In genomic region chr3:136142592-136142991, GRCh38 we compare ENCODE assay signal across 9 cellular contexts. TPM values are rescaled to one million over a fixed set of nuclear protein-coding genes. Genes with fewer than 3 reads are reported as not detected.
A peak's percentile ranks its signal among the peaks of the same experiment; 100 is the strongest.
DNase-seq lines count a peak whose midpoint lies in the region; ATAC-seq, FAIRE-seq and TF ChIP-seq lines count a peak whose summit lies in the region.
"Had no signal": no experiment of that assay in that cellular context is flagged by ENCODE, and none has a peak within 500 bp of the region (broad histone marks: within the 10 kb centered on the region; RNA-seq: fewer than 3 reads in every experiment).

No MANE protein-coding gene starts in this region.

- no peak overlapping the region for H3K4ac ChIP-seq in H1 (replicated peaks; ENCODE audit: insufficient read length, low read depth, low read length)

- no peak overlapping the region for H3K14ac ChIP-seq in H1 (ENCODE audit: insufficient read length)

- H4K8ac ChIP-seq in H1 (ENCODE audit: extremely low read depth, insufficient read depth, low read length) = no peak overlapping the region

- CTCF ChIA-PET in H1 (lab: Charles Lee; ENCODE audit: partially characterized antibody) = interaction anchor here (1.0 to 1.2 kb wide), 2 partner anchors 9 to 67 kb away, joined by 3 to 4 read pairs; no protein-coding TSS in a partner anchor

- WGBS in H1 (ENCODE audit: extremely low coverage in 1 of 2, insufficient coverage in 1 of 2, insufficient read length in 1 of 2, insufficient replicate concordance in 2 of 2, low coverage in 1 of 2, low lambda C conversion rate in 2 of 2, missing lambda C conversion rate in 1 of 2), 2 experiments = 39% methylated on average over 3 of the region's 3 CpGs; no CpG with 5 or more reads in 1 of the 2 experiments

- TF ChIP-seq RAD21 in H1 (IDR thresholded peaks at IDR 0.05 in 1 of 2, conservative IDR thresholded peaks at IDR 0.05 in 1 of 2; ENCODE audit: low read depth in 2 of 2, low read length in 2 of 2) = no peak

- intact Hi-C loops in dorsolateral prefrontal cortex (cut with DNase I) = no loop called here

- no peak for ATAC-seq in GM21528 (IDR thresholded peaks at IDR 0.05; ENCODE audit: low FRiP score, unreplicated experiment)

- H3K36me3 Mint-ChIP-seq in neural progenitor cell = peaks cover 20% of the 10 kb centered on the region

- no peak overlapping the region for H3K4me3 Mint-ChIP-seq in neural progenitor cell

- no peaks in the 10 kb centered on the region for H3F3A ChIP-seq in neural progenitor cell (ENCODE audit: low read depth)

- no peak overlapping the region for H3K56ac ChIP-seq in H1 (replicated peaks; ENCODE audit: insufficient read length, low read depth, low read length)

- DNase-seq in ELR (ENCODE audit: low read depth) (peak; percentile 94), NCI-H446 treated with DMSO at 0.1 percent for 48 hours (lab: John Stamatoyannopoulos, UW) (peak; percentile 70), H1 (ENCODE audit: low read depth in 1 of 2, low spot score in 2 of 2) (no peak), neural progenitor cell (ENCODE audit: low spot score) (no peak), epidermal melanocyte (ENCODE audit: insufficient read length, low spot score) (no peak), dorsolateral prefrontal cortex (no peak)
- DNase-seq in activated CD4-positive, alpha-beta T cell treated with anti-CD3 and anti-CD28 coated beads, Interleukin-2, amount 50 U/mL, for 1 hour = no peak
- DNase-seq: kidney had no signal

- no peak overlapping the region for H2BK15ac ChIP-seq in H1 (ENCODE audit: low read length)

- H2BK20ac ChIP-seq in H1 (ENCODE audit: low read length) = no peak overlapping the region

- no peak overlapping the region for H2AFZ ChIP-seq in H1 (ENCODE audit: low read length)
- H2AFZ ChIP-seq in neural progenitor cell (replicated peaks) = no peak overlapping the region

- no peaks in the 10 kb centered on the region; a peak in 1 of 7 replicates for H3K27me3 ChIP-seq in H1 (replicated peaks in 1 of 4; ENCODE audit: control insufficient read depth in 3 of 4, extremely low read depth in 1 of 4, insufficient read depth in 3 of 4, low read length in 3 of 4)
- no peaks in the 10 kb centered on the region for H3K27me3 ChIP-seq in neural progenitor cell
- no peaks in the 10 kb centered on the region for H3K27me3 ChIP-seq in dorsolateral prefrontal cortex

- no peak overlapping the region for H4K5ac ChIP-seq in H1 (ENCODE audit: insufficient read length, low read depth, low read length)

- H3K9me3 ChIP-seq in H1 (ENCODE audit: insufficient read depth in 2 of 2, low read depth in 1 of 2, low read length in 1 of 2) (no peaks in the 10 kb centered on the region), neural progenitor cell (ENCODE audit: low read depth) (no peaks in the 10 kb centered on the region)

- H3K9me3 Mint-ChIP-seq in neural progenitor cell = no peaks in the 10 kb centered on the region

- POLR2A ChIA-PET in H1 (lab: Charles Lee; ENCODE audit: partially characterized antibody) = interaction anchor here (0.5 to 1.3 kb wide), 2 partner anchors 52 to 54 kb away, joined by 3 read pairs; partner anchors contain the start of gene MSL2

- H2BK5ac ChIP-seq in H1 (ENCODE audit: low read depth, low read length) = no peak overlapping the region

- H3K4me2 ChIP-seq in H1 (ENCODE audit: insufficient read depth in 1 of 2, low read depth in 2 of 2, low read length in 2 of 2) (no peak overlapping the region), neural progenitor cell (no peak overlapping the region)

- H4K20me1 ChIP-seq in H1 (replicated peaks in 1 of 2; ENCODE audit: control insufficient read depth in 1 of 2, insufficient read depth in 2 of 2, low read length in 2 of 2) = peaks cover 0 to 7% of the 10 kb centered on the region in 2 experiments
- peaks cover 4% of the 10 kb centered on the region for H4K20me1 ChIP-seq in neural progenitor cell (ENCODE audit: low read depth)

- H3K23ac ChIP-seq in H1 (ENCODE audit: insufficient read length) = no peak overlapping the region

- no peak for TF ChIP-seq POLR2A in H1 (IDR thresholded peaks at IDR 0.05; ENCODE audit: control extremely low read depth in 1 of 2, low read depth in 2 of 2, low read length in 2 of 2)

- H3K27ac ChIP-seq in H1 (ENCODE audit: low read depth, low read length) = no peak overlapping the region
- no peak overlapping the region for H3K27ac ChIP-seq in neural progenitor cell
- H3K27ac ChIP-seq in dorsolateral prefrontal cortex = no peak overlapping the region

- H3K23me2 ChIP-seq in H1 (ENCODE audit: low read depth, low read length) = no peaks in the 10 kb centered on the region

- H2BK120ac ChIP-seq in H1 (replicated peaks; ENCODE audit: low read depth, low read length) = no peak overlapping the region

- no peak for FAIRE-seq in H1 (lab: Jason Lieb, UNC)
- FAIRE-seq: kidney had no signal

- H3K27ac Mint-ChIP-seq in neural progenitor cell = peak overlapping the region; percentile 38

- no peak overlapping the region for H2AK5ac ChIP-seq in H1 (ENCODE audit: low read depth, low read length)

- H3K4me3 ChIP-seq in H1 (ENCODE audit: extremely low read depth in 1 of 4, insufficient read depth in 2 of 4, low read depth in 3 of 4, low read length in 4 of 4) (no peak overlapping the region), neural progenitor cell (no peak overlapping the region), dorsolateral prefrontal cortex (no peak overlapping the region)

- H3K4me1 ChIP-seq in H1 (replicated peaks in 1 of 4; ENCODE audit: control insufficient read depth in 3 of 4, insufficient read depth in 4 of 4, low read length in 3 of 4) = peaks cover 0 to 7% (median under 1%) of the 10 kb centered on the region in 4 experiments; a peak in 2 of 7 replicates
- no peaks in the 10 kb centered on the region for H3K4me1 ChIP-seq in neural progenitor cell

- H4K91ac ChIP-seq in H1 (replicated peaks; ENCODE audit: insufficient read length, low read length) = no peak overlapping the region

- no peaks in the 10 kb centered on the region for H3K79me2 ChIP-seq in H1 (ENCODE audit: control insufficient read depth in 1 of 2, insufficient read depth in 2 of 2, low read length in 2 of 2)
- peaks cover 8% of the 10 kb centered on the region for H3K79me2 ChIP-seq in neural progenitor cell (ENCODE audit: low read depth)

- peaks cover 19% of the 10 kb centered on the region for H3K4me1 Mint-ChIP-seq in neural progenitor cell

- no peaks in the 10 kb centered on the region for H3K79me1 ChIP-seq in H1 (ENCODE audit: low read depth, low read length)

- H3K9ac ChIP-seq in H1 (replicated peaks in 1 of 4; ENCODE audit: extremely low read depth in 1 of 4, low read depth in 3 of 4, low read length in 3 of 4) (no peak overlapping the region), neural progenitor cell (no peak overlapping the region)

- H3K36me3 ChIP-seq in H1 (ENCODE audit: control insufficient read depth in 2 of 4, insufficient read depth in 4 of 4, low read length in 3 of 4) (peaks cover 0 to 3% (median 0%) of the 10 kb centered on the region in 4 experiments; a peak in 2 of 8 replicates), neural progenitor cell (no peaks in the 10 kb centered on the region)

- TF ChIP-seq CTCF in H1 (IDR thresholded peaks at IDR 0.05; ENCODE audit: control extremely low read depth in 1 of 3, insufficient read depth in 1 of 3, low read depth in 1 of 3, low read length in 3 of 3) (no peak), neural progenitor cell (IDR thresholded peaks at IDR 0.05) (no peak), dorsolateral prefrontal cortex (IDR thresholded peaks at IDR 0.05 in 54 of 56, conservative IDR thresholded peaks at IDR 0.05 in 2 of 56; ENCODE audit: low read depth in 1 of 56, partially characterized antibody in 56 of 56) (no peak)

- no peak overlapping the region for H2BK12ac ChIP-seq in H1 (ENCODE audit: low read depth, low read length)

- no peak for TF ChIP-seq EP300 in H1 (IDR thresholded peaks at IDR 0.05; ENCODE audit: borderline replicate concordance in 1 of 2, low read depth in 2 of 2, low read length in 2 of 2)

- H3K27me3 Mint-ChIP-seq in neural progenitor cell (ENCODE audit: insufficient read depth, low read depth) = no peaks in the 10 kb centered on the region

- H3K18ac ChIP-seq in H1 (ENCODE audit: extremely low read depth, low read length) = no peak overlapping the region

TF ChIP-seq in H1, 55 proteins besides CTCF, POLR2A, EP300 and RAD21 (continues in another document):
- TF ChIP-seq JUND (IDR thresholded peaks at IDR 0.05; ENCODE audit: low read length) (peak; percentile 95), KDM5A (IDR thresholded peaks at IDR 0.05; ENCODE audit: low read length) (no peak), TCF12 (IDR thresholded peaks at IDR 0.05; ENCODE audit: low read depth, low read length) (no peak), POU5F1 (IDR thresholded peaks at IDR 0.05; ENCODE audit: low read depth, low read length) (0 out of 2 replicates have a peak, but pooled peaks have one; percentile 26), SIX5 (IDR thresholded peaks at IDR 0.05; ENCODE audit: low read depth, low read length) (no peak), KDM1A (IDR thresholded peaks at IDR 0.05; ENCODE audit: borderline replicate concordance, low read length) (no peak), TAF7 (optimal IDR thresholded peaks at IDR 0.05; ENCODE audit: borderline replicate concordance, low read depth, low read length) (no peak), GABPA (IDR thresholded peaks at IDR 0.05; ENCODE audit: borderline replicate concordance, insufficient read depth, low read length) (no peak), ZNF274 (IDR thresholded peaks at IDR 0.05; ENCODE audit: borderline replicate concordance, extremely low read depth, low read length) (no peak), HDAC6 (IDR thresholded peaks at IDR 0.05; ENCODE audit: low read depth, low read length) (no peak), ATF3 (IDR thresholded peaks at IDR 0.05; ENCODE audit: insufficient read depth, low read depth, low read length) (no peak), TEAD4 (IDR thresholded peaks at IDR 0.05; ENCODE audit: low read depth, low read length) (peak; percentile 7; the same call in 1 of the 2 replicates)

RNA-seq across cellular contexts. Expression of gene MSL2, which starts 53.5 kb away (rescaled TPM):
- total RNA-seq in H1 (2021; fragmentation: NEBNext Ultra II Directional; extraction: Animal tissue kit (Norgen Biotek cat#: 25700)) = 40.6 and 41.8 TPM in 2 replicates
- 8.8 and 9.1 TPM in 2 replicates for polyA plus RNA-seq in H1 (2011; rRNA removed)
- polyA plus RNA-seq in H1 (2011; cell fraction: cytosol; rRNA removed) = 10.8 TPM
- polyA plus RNA-seq in H1 (2011; cell fraction: nucleus; rRNA removed) = 6.3 TPM
- polyA plus RNA-seq in H1 (2012, experiment 1 of 2) = 11.7 to 34.4 TPM (median 17.6 TPM) in 4 replicates
- 2.2 TPM for polyA plus RNA-seq in H1 (2012, experiment 2 of 2)
- 17.7 TPM for polyA plus RNA-seq in H1 (2013, experiment 1 of 2)
- polyA plus RNA-seq in H1 (2013, experiment 2 of 2) = 17.7 TPM
- polyA minus RNA-seq in H1 (2011; rRNA and poly(A)+ RNA removed) = 19.0 and 32.2 TPM in 2 replicates
- polyA minus RNA-seq in H1 (2011; cell fraction: cytosol; rRNA and poly(A)+ RNA removed) = 20.9 TPM
- polyA minus RNA-seq in H1 (2011; cell fraction: nucleus; rRNA and poly(A)+ RNA removed) = 16.8 TPM
- 40.8 and 52.9 TPM in 2 replicates for total RNA-seq in neural progenitor cell (ENCODE audit: low replicate concordance)
- total RNA-seq in dorsolateral prefrontal cortex = 10 to 100 TPM; 30.4 to 70.4 (median 41.8) TPM

Comparison
In these comparisons a context has a peak if more than half of its experiments do, and no peak if none do; other contexts are left out.
1. DNase-seq: peak in ELR (single experiment) and NCI-H446 treated with DMSO at 0.1 percent for 48 hours (single experiment); none in H1 (0 of 2), neural progenitor cell (single experiment), epidermal melanocyte (single experiment), dorsolateral prefrontal cortex (0 of 10) and activated CD4-positive, alpha-beta T cell treated with anti-CD3 and anti-CD28 coated beads, Interleukin-2, amount 50 U/mL, for 1 hour (single experiment).